10 cellular contexts compared by ENCODE assay signal in genomic region chr3:62109534-62109933, GRCh38.
DNase-seq lines count a peak whose midpoint lies in the region; ATAC-seq and TF ChIP-seq lines count a peak whose summit lies in the region.
"Had no signal": no experiment of that assay in that cellular context is flagged by ENCODE, and none has a peak within 500 bp of the region (broad histone marks: within the 10 kb centered on the region; RNA-seq: fewer than 3 reads in every experiment).

No MANE protein-coding gene starts in this region.

- BruUV-seq in PC-9 (replicated peaks; lab: Mats Ljungman, UMichigan): no TSS peak

- 0% methylated on average over 1 of the region's 1 CpG for WGBS in GM23248 (ENCODE audit: low coverage in 1 of 2, low lambda C conversion rate in 2 of 2, missing lambda C conversion rate in 2 of 2), 2 experiments

- POLR2A ChIA-PET in PC-9 (lab: Charles Lee; ENCODE audit: unreplicated experiment): interaction anchor here (0.8 kb wide), 1 partner anchor 25 kb away, joined by 3 read pairs; no protein-coding TSS in a partner anchor

- no peak overlapping the region for H3K4me2 ChIP-seq in GM23248 (ENCODE audit: unreplicated experiment)
- H3K4me2 ChIP-seq in PC-9: no peak overlapping the region
- H3K4me2 ChIP-seq in osteoblast (ENCODE audit: insufficient read depth, low read length): no peak overlapping the region
- H3K4me2 ChIP-seq: KMS-11 had no signal

- H3K27me3 ChIP-seq in GM23248 (replicated peaks; ENCODE audit: insufficient read depth): no peaks in the 10 kb centered on the region
- H3K27me3 ChIP-seq in PC-9 (ENCODE audit: insufficient read depth, low read depth): no peaks in the 10 kb centered on the region
- H3K27me3 ChIP-seq in osteoblast (ENCODE audit: insufficient read depth, low read length): no peaks in the 10 kb centered on the region

- no peak overlapping the region for H2AFZ ChIP-seq in GM23248
- no peak overlapping the region for H2AFZ ChIP-seq in PC-9
- H2AFZ ChIP-seq in osteoblast (ENCODE audit: low read length): no peak overlapping the region

- H3K4me1 ChIP-seq in GM23248 (ENCODE audit: insufficient read depth) (peaks cover 5% of the 10 kb centered on the region), PC-9 (replicated peaks; ENCODE audit: insufficient read depth) (no peaks in the 10 kb centered on the region), osteoblast (ENCODE audit: insufficient read depth, low read length) (peaks cover 8% of the 10 kb centered on the region)
- H3K4me1 ChIP-seq: prostate gland had no signal

- ATAC-seq in esophagus mucosa (no peak), HG03378 (IDR thresholded peaks at IDR 0.05; ENCODE audit: unreplicated experiment) (no peak)

- no peaks in the 10 kb centered on the region for H3K9me3 ChIP-seq in GM23248 (ENCODE audit: low read depth)
- no peaks in the 10 kb centered on the region for H3K9me3 ChIP-seq in PC-9 (ENCODE audit: insufficient read depth, low read depth)
- H3K9me3 ChIP-seq in osteoblast (ENCODE audit: low read depth, low read length): no peaks in the 10 kb centered on the region
- H3K9me3 ChIP-seq: prostate gland had no signal

- TF ChIP-seq CTCF in PC-9 (conservative IDR thresholded peaks at IDR 0.05) (no peak), osteoblast (IDR thresholded peaks at IDR 0.05; ENCODE audit: extremely low read depth, low read depth, low read length) (peak; percentile 38)

- H3K79me2 ChIP-seq in GM23248 (ENCODE audit: insufficient read depth) (no peaks in the 10 kb centered on the region), PC-9 (ENCODE audit: low read depth) (no peaks in the 10 kb centered on the region), osteoblast (ENCODE audit: insufficient read depth, low read length) (no peaks in the 10 kb centered on the region)

- peak; percentile 95 for DNase-seq in GM23248
- DNase-seq in PC-9: peak; percentile 14 to 35
- peak; percentile 97 for DNase-seq in fibroblast of gingiva (ENCODE audit: low read depth)
- DNase-seq in osteoblast (ENCODE audit: insufficient read length, low spot score, missing footprints): peak; percentile 91
- DNase-seq in SIG-M5 treated with dmso at 0.1 percent for 504 hours (lab: John Stamatoyannopoulos, UW; ENCODE audit: unreplicated experiment): no peak
- DNase-seq in activated CD8-positive, alpha-beta memory T cell treated with anti-CD3 and anti-CD28 coated beads, Interleukin-2, amount 50 U/mL, for 4 hours: no peak

- no peaks in the 10 kb centered on the region for H3K9me2 ChIP-seq in GM23248 (ENCODE audit: insufficient read depth)
- H3K9me2 ChIP-seq in PC-9 (ENCODE audit: insufficient read depth): no peaks in the 10 kb centered on the region

- in situ Hi-C loops in GM23248 (cut with MboI): no loop called here

- no peaks in the 10 kb centered on the region for H3K36me3 ChIP-seq in GM23248 (ENCODE audit: low read depth)
- no peaks in the 10 kb centered on the region for H3K36me3 ChIP-seq in PC-9 (ENCODE audit: low read depth)
- no peaks in the 10 kb centered on the region for H3K36me3 ChIP-seq in osteoblast (ENCODE audit: insufficient read depth, low read length)
- H3K36me3 ChIP-seq: prostate gland had no signal

- no peak overlapping the region for H3K9ac ChIP-seq in GM23248
- H3K9ac ChIP-seq: KMS-11 had no signal

- no peak overlapping the region for H3K4me3 ChIP-seq in GM23248
- no peak overlapping the region for H3K4me3 ChIP-seq in PC-9
- H3K4me3 ChIP-seq in osteoblast (ENCODE audit: insufficient read depth, low read length): no peak overlapping the region
- H3K4me3 ChIP-seq: prostate gland had no signal

- intact Hi-C loops in PC-9 (cut with micrococcal nuclease; ENCODE audit: unreplicated experiment): no loop called here

- H3K27ac ChIP-seq in GM23248 (peak overlapping the region; percentile 38), PC-9 (no peak overlapping the region), osteoblast (ENCODE audit: low read depth, low read length) (no peak overlapping the region)
- H3K27ac ChIP-seq: KMS-11, prostate gland had no signal

- H3F3A ChIP-seq in GM23248 (ENCODE audit: insufficient read depth) (peaks cover 17% of the 10 kb centered on the region; the same call in 1 of the 2 replicates), PC-9 (ENCODE audit: insufficient read depth, low read depth) (no peaks in the 10 kb centered on the region)

- H4K20me1 ChIP-seq in GM23248 (ENCODE audit: insufficient read depth) (no peaks in the 10 kb centered on the region; the same call in 1 of the 2 replicates), PC-9 (ENCODE audit: insufficient read depth) (no peaks in the 10 kb centered on the region), osteoblast (ENCODE audit: insufficient read depth, low read length) (no peaks in the 10 kb centered on the region)

- CTCF ChIA-PET in PC-9 (lab: Charles Lee): interaction anchor here (0.6 kb wide), 1 partner anchor 82 kb away, joined by 3 read pairs; no protein-coding TSS in a partner anchor

Comparison
In these comparisons a context has a peak if more than half of its experiments do, and no peak if none do; other contexts are left out.
1. DNase-seq: peak in GM23248 (single experiment), PC-9 (2 of 2), fibroblast of gingiva (single experiment) and osteoblast (single experiment); none in SIG-M5 treated with dmso at 0.1 percent for 504 hours (single experiment) and activated CD8-positive, alpha-beta memory T cell treated with anti-CD3 and anti-CD28 coated beads, Interleukin-2, amount 50 U/mL, for 4 hours (single experiment).